In genomic region chr11:72953631-72954030, GRCh38 we compare ENCODE assay signal across 20 cellular contexts.
"Had no signal": no experiment of that assay in that cellular context is flagged by ENCODE, and none has a peak within 500 bp of the region (broad histone marks: within the 10 kb centered on the region; RNA-seq: fewer than 3 reads in every experiment).

No MANE protein-coding gene starts in this region.

- H3K4me1 ChIP-seq: suprapubic skin, uterus had no signal

- H3K4me3 Mint-ChIP-seq: dendritic cell treated with granulocyte-macrophage colony-stimulating factor and Interleukin-4, amounts not matched to agents 40 ng/mL and 50 ng/mL, for 4 days; effector memory CD8-positive, alpha-beta T cell; nephron had no signal

- FAIRE-seq: colon, kidney had no signal

- H3K9me3 Mint-ChIP-seq: dendritic cell treated with granulocyte-macrophage colony-stimulating factor and Interleukin-4, amounts not matched to agents 40 ng/mL and 50 ng/mL, for 4 days; effector memory CD8-positive, alpha-beta T cell; nephron had no signal

- H3K27me3 ChIP-seq: esophagus muscularis mucosa, suprapubic skin, tibial artery, upper lobe of left lung, uterus had no signal

- H3K27me3 Mint-ChIP-seq: dendritic cell treated with granulocyte-macrophage colony-stimulating factor and Interleukin-4, amounts not matched to agents 40 ng/mL and 50 ng/mL, for 4 days; effector memory CD8-positive, alpha-beta T cell had no signal

- H3K4me1 Mint-ChIP-seq: nephron had no signal

- H3K27ac Mint-ChIP-seq: dendritic cell treated with granulocyte-macrophage colony-stimulating factor and Interleukin-4, amounts not matched to agents 40 ng/mL and 50 ng/mL, for 4 days; nephron had no signal

- H3K4me3 ChIP-seq: esophagus muscularis mucosa, left ventricle myocardium inferior, lower lobe of right lung, suprapubic skin, tibial artery, upper lobe of left lung, uterus had no signal

- H3K36me3 ChIP-seq: left ventricle myocardium inferior, lower lobe of right lung, suprapubic skin, tibial artery, upper lobe of left lung, uterus had no signal

- H3K27ac ChIP-seq: epithelial cell of prostate, esophagus muscularis mucosa, lower lobe of right lung, suprapubic skin, tibial artery, uterus had no signal

- ATAC-seq: effector memory CD8-positive, alpha-beta T cell; left cardiac atrium; lower lobe of right lung; sciatic nerve; stimulated activated naive CD8-positive, alpha-beta T cell treated with anti-CD3 and anti-CD28 coated beads, Interleukin-15, Interleukin-2, amounts not matched to agents 100 U/mL and 50 U/mL, for 24 hours had no signal

- DNase-seq: cerebellar nuclear complex; effector memory CD8-positive, alpha-beta T cell; kidney; left cardiac atrium; left ventricle myocardium inferior; lower lobe of right lung; mesenchymal stem cell; midbrain; stimulated activated CD4-positive, alpha-beta T cell treated with anti-CD3 and anti-CD28 coated beads, Interleukin-12 subunit alpha, Interleukin-12 subunit beta, amount 100 ng/mL, for 4 hours; stimulated activated naive CD8-positive, alpha-beta T cell treated with anti-CD3 and anti-CD28 coated beads, Interleukin-15, Interleukin-2, amounts not matched to agents 100 U/mL and 50 U/mL, for 24 hours; tibial artery; upper lobe of left lung; uterus had no signal

- H3K9me3 ChIP-seq: esophagus muscularis mucosa, left ventricle myocardium inferior, lower lobe of right lung, suprapubic skin, tibial artery, upper lobe of left lung, uterus had no signal
